In genomic region chr9:99345451-99345850, GRCh38 we compare ENCODE assay signal across 24 cellular contexts.
"Had no signal": no experiment of that assay in that cellular context is flagged by ENCODE, and none has a peak within 500 bp of the region (broad histone marks: within the 10 kb centered on the region; RNA-seq: fewer than 3 reads in every experiment).

No MANE protein-coding gene starts in this region.

- H3K9me3 Mint-ChIP-seq: activated naive CD4-positive, alpha-beta T cell treated with anti-CD3 and anti-CD28 coated beads for 36 hours; activated T-cell treated with anti-CD3 and anti-CD28 coated beads, Interleukin-2, amount 50 U/mL, for 4 hours; activated T-helper 17 cell treated with anti-CD3 and anti-CD28 coated beads, Interleukin-2, amount 50 U/mL, for 72 hours; T-helper 1 cell treated with Interleukin-12 subunit alpha and Interleukin-12 subunit beta and Interleukin-4 antibody, amounts not matched to agents 30 μg/mL and 1 μg/mL, for 36 hours; WTC11 had no signal

- H3K36me3 ChIP-seq: SJCRH30 had no signal

- H3K4me3 ChIP-seq: SJCRH30 had no signal

- H3K9ac ChIP-seq: KMS-11 had no signal

- H3K27me3 Mint-ChIP-seq: activated naive CD8-positive, alpha-beta T cell had no signal

- H3K27ac ChIP-seq: KMS-11, SJCRH30 had no signal

- H3K4me2 ChIP-seq: KMS-11 had no signal

- H3K9me3 ChIP-seq: SJCRH30 had no signal

- H3K4me1 ChIP-seq: SJCRH30 had no signal

- H3K4me3 Mint-ChIP-seq: activated CD8-positive, alpha-beta memory T cell treated with anti-CD3 and anti-CD28 coated beads, Interleukin-2, amount 10 ng/mL, durations not matched to agents 7 days and 5 days; activated naive CD4-positive, alpha-beta T cell treated with anti-CD3 and anti-CD28 coated beads for 36 hours; activated naive CD8-positive, alpha-beta T cell; activated T-cell treated with anti-CD3 and anti-CD28 coated beads, Interleukin-2, amount 50 U/mL, for 4 hours; activated T-helper 17 cell treated with anti-CD3 and anti-CD28 coated beads, Interleukin-2, amount 50 U/mL, for 72 hours; T-helper 1 cell treated with Interleukin-12 subunit alpha and Interleukin-12 subunit beta and Interleukin-4 antibody, amounts not matched to agents 30 μg/mL and 1 μg/mL, for 36 hours; WTC11 had no signal

- H3K27ac Mint-ChIP-seq: activated CD8-positive, alpha-beta memory T cell treated with anti-CD3 and anti-CD28 coated beads, Interleukin-2, amount 10 ng/mL, durations not matched to agents 7 days and 5 days; activated naive CD4-positive, alpha-beta T cell treated with anti-CD3 and anti-CD28 coated beads for 36 hours; activated naive CD8-positive, alpha-beta T cell; activated T-helper 17 cell treated with anti-CD3 and anti-CD28 coated beads, Interleukin-2, amount 50 U/mL, for 72 hours; T-helper 1 cell treated with Interleukin-12 subunit alpha and Interleukin-12 subunit beta and Interleukin-4 antibody, amounts not matched to agents 30 μg/mL and 1 μg/mL, for 36 hours; WTC11 had no signal

- H3K4me1 Mint-ChIP-seq: activated CD8-positive, alpha-beta memory T cell treated with anti-CD3 and anti-CD28 coated beads, Interleukin-2, amount 10 ng/mL, durations not matched to agents 7 days and 5 days; activated T-helper 17 cell treated with anti-CD3 and anti-CD28 coated beads, Interleukin-2, amount 50 U/mL, for 72 hours; WTC11 had no signal

- H3K36me3 Mint-ChIP-seq: activated CD8-positive, alpha-beta memory T cell treated with anti-CD3 and anti-CD28 coated beads, Interleukin-2, amount 10 ng/mL, durations not matched to agents 7 days and 5 days; activated naive CD8-positive, alpha-beta T cell; WTC11 had no signal

- ATAC-seq: activated CD8-positive, alpha-beta memory T cell treated with anti-CD3 and anti-CD28 coated beads, Interleukin-2, amount 10 ng/mL, durations not matched to agents 7 days and 5 days; activated T-cell treated with anti-CD3 and anti-CD28 coated beads, Interleukin-2, amount 50 U/mL, for 4 hours; activated T-helper 17 cell treated with anti-CD3 and anti-CD28 coated beads, Interleukin-2, amount 50 U/mL, for 72 hours; Panc1; WTC11 had no signal

- DNase-seq: activated CD4-positive, alpha-beta T cell treated with anti-CD3 and anti-CD28 coated beads for 48 hours; activated CD4-positive, alpha-beta T cell treated with anti-CD3 and anti-CD28 coated beads, Interleukin-2, amount 50 U/mL, for 4 hours; activated CD4-positive, CD25-positive, alpha-beta regulatory T cell treated with anti-CD3 and anti-CD28 coated beads, Interleukin-2, amount 50 U/mL, for 72 hours; activated CD8-positive, alpha-beta memory T cell treated with anti-CD3 and anti-CD28 coated beads, Interleukin-2, amount 10 ng/mL, durations not matched to agents 7 days and 5 days; activated gamma-delta T cell; activated naive CD4-positive, alpha-beta T cell treated with anti-CD3 and anti-CD28 coated beads for 36 hours; activated T-cell treated with anti-CD3 and anti-CD28 coated beads, Interleukin-2, amount 50 U/mL, for 4 hours; caudate nucleus; NCI-H1092; NCI-H1417; NCI-H1930; NCI-H2171; NCI-H2227 treated with DMSO at 0.1 percent for 48 hours; NCI-H526 treated with DMSO at 0.1 percent for 48 hours; Right ventricle myocardium superior; RPMI8226; SJCRH30; T-helper 9 cell had no signal
